ENCODE assay signal across 1 cellular context in genomic region chr9:131590907-131591844, GRCh38.
A peak's percentile ranks its signal among the peaks of the same experiment; 100 is the strongest.
TF ChIP-seq lines count a peak whose summit lies in the region.

No MANE protein-coding gene starts in this region.

TF ChIP-seq in K562, 482 proteins besides CTCF, POLR2A, EP300 and RAD21 (continued from another document and continues in another):
- TF ChIP-seq ZNF318 (IDR thresholded peaks at IDR 0.05; ENCODE audit: borderline replicate concordance in 1 of 2, low read depth in 1 of 2) (no peak), ZNF197 (CRISPR knock-in tag; IDR thresholded peaks at IDR 0.05; ENCODE audit: low read depth) (no peak), MXD1 (CRISPR knock-in tag; IDR thresholded peaks at IDR 0.05; ENCODE audit: borderline replicate concordance, poor library complexity, severe bottlenecking) (no peak), NEUROD1 (IDR thresholded peaks at IDR 0.05; ENCODE audit: borderline replicate concordance, low read depth, low read length, partially characterized antibody) (no peak), ZBTB7A (IDR thresholded peaks at IDR 0.05; ENCODE audit: borderline replicate concordance, control insufficient read depth, low read depth, low read length) (no peak), MNT (conservative IDR thresholded peaks at IDR 0.05) (no peak), PKNOX1 (IDR thresholded peaks at IDR 0.05) (no peak), KLF16 (IDR thresholded peaks at IDR 0.05) (no peak), ZNF592 (IDR thresholded peaks at IDR 0.05) (no peak), RB1 (IDR thresholded peaks at IDR 0.05; ENCODE audit: low read depth) (peak; percentile 53; the same call in 1 of the 2 replicates), KDM5B (IDR thresholded peaks at IDR 0.05; ENCODE audit: insufficient replicate concordance, low read depth, low read length) (no peak), CC2D1A (IDR thresholded peaks at IDR 0.05) (0 out of 2 replicates have a peak, but pooled peaks have one; percentile 29), AFF4 (CRISPR knock-in tag; IDR thresholded peaks at IDR 0.05) (no peak), ZNF507 (tag; conservative IDR thresholded peaks at IDR 0.05) (no peak), CTBP1 (IDR thresholded peaks at IDR 0.05; ENCODE audit: borderline replicate concordance) (0 out of 2 replicates have a peak, but pooled peaks have one; percentile 22), TFAP4 (CRISPR knock-in tag; IDR thresholded peaks at IDR 0.05; ENCODE audit: borderline replicate concordance) (peak; percentile 85), PRDM10 (IDR thresholded peaks at IDR 0.05; ENCODE audit: partially characterized antibody) (no peak), ZNF143 (CRISPR knock-in tag; IDR thresholded peaks at IDR 0.05) (no peak), PPARD (CRISPR knock-in tag; IDR thresholded peaks at IDR 0.05) (no peak), PBX2 (CRISPR knock-in tag; IDR thresholded peaks at IDR 0.05; ENCODE audit: low read depth) (no peak), PBX2 (tag; conservative IDR thresholded peaks at IDR 0.05; ENCODE audit: low read depth) (no peak)
